In the genomic region with DNA sequence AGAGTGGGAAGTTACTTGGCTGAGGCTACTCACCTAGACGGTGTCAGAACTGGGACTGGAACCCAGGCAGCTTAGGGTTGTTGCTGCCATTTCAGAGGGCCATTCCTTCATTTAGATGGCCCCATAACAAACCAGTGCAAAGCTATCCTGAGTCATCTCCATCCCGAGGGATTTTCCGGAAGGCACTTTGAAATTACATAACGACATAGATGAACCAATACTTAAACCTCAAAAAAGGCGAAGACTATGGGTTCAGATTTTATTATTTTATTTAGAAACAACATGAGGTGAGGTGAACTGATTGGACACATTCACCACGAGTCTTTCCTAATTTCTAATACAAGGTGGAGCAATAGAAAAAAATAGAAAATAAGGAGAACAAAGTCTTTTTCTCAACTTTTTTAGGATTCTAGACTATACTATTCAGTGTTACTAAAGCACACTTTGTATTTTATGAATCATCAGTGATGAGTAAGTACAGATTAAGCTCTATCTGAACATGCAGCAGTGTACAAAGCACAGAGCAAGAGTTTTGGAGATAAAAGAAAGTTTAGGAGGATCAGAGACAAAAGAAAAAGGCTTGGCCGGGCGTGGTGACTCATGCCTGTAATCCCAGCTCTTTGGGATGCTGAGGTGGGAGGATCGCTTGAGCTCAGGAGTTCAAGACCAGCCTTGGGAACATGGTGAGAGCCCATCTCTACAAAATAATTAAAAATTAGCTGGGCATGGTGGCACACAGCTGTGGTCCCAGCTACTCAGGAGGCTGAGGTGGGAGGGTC, we compare ENCODE assay signal across 14 cellular contexts.
A peak's percentile ranks its signal among the peaks of the same experiment; 100 is the strongest.
DNase-seq lines count a peak whose midpoint lies in the region; ATAC-seq, FAIRE-seq and TF ChIP-seq lines count a peak whose summit lies in the region.
"Had no signal": no experiment of that assay in that cellular context is flagged by ENCODE, and none has a peak within 500 bp of the region (broad histone marks: within the 10 kb centered on the region; RNA-seq: fewer than 3 reads in every experiment).

No MANE protein-coding gene starts in this region.

- H3K36me3 Mint-ChIP-seq in astrocyte (ENCODE audit: low read depth, unreplicated experiment), result peaks cover 3% of the 10 kb centered on the region

- peak overlapping the region; percentile 83 for H3K27ac Mint-ChIP-seq in astrocyte (ENCODE audit: unreplicated experiment)
- H3K27ac Mint-ChIP-seq: activated B cell treated with CpG ODN at 0.5 μM for 24 hours; activated naive CD4-positive, alpha-beta T cell treated with anti-CD3 and anti-CD28 coated beads, Interleukin-2, amount 10 ng/mL, durations not matched to agents 7 days and 5 days; CD4-positive, CD25-positive, alpha-beta regulatory T cell had no signal

- FAIRE-seq in A549 (lab: Jason Lieb, UNC) (peak; percentile 32), astrocyte (lab: Jason Lieb, UNC) (no peak)

- no peaks in the 10 kb centered on the region for H3K9me3 Mint-ChIP-seq in astrocyte (ENCODE audit: unreplicated experiment)

- peak; percentile 94 to 99 for ATAC-seq in A549
- ATAC-seq: gastroesophageal sphincter had no signal

- TF ChIP-seq POLR2A in A549 (IDR thresholded peaks at IDR 0.05; ENCODE audit: low read length), result no peak

- no peak overlapping the region for H3K4me3 Mint-ChIP-seq in astrocyte (ENCODE audit: unreplicated experiment)
- H3K4me3 Mint-ChIP-seq: activated B cell treated with CpG ODN at 0.5 μM for 24 hours; activated naive CD4-positive, alpha-beta T cell treated with anti-CD3 and anti-CD28 coated beads, Interleukin-2, amount 10 ng/mL, durations not matched to agents 7 days and 5 days had no signal

- H2AFZ ChIP-seq in astrocyte (ENCODE audit: low read depth, low read length), result no peak overlapping the region

- peaks cover 32% of the 10 kb centered on the region for H3K4me1 Mint-ChIP-seq in astrocyte (ENCODE audit: low read depth, unreplicated experiment)
- H3K4me1 Mint-ChIP-seq: activated B cell treated with CpG ODN at 0.5 μM for 24 hours had no signal

- no peaks in the 10 kb centered on the region for H3K27me3 Mint-ChIP-seq in astrocyte (ENCODE audit: low read depth, unreplicated experiment)
- H3K27me3 Mint-ChIP-seq: activated B cell treated with CpG ODN at 0.5 μM for 24 hours; activated naive CD4-positive, alpha-beta T cell treated with anti-CD3 and anti-CD28 coated beads, Interleukin-2, amount 10 ng/mL, durations not matched to agents 7 days and 5 days had no signal

- H3K4me3 ChIP-seq in A549 (no peak overlapping the region), HFF-Myc (replicated peaks; ENCODE audit: low read depth, low read length) (no peak overlapping the region), astrocyte (ENCODE audit: insufficient read depth, low read depth, low read length) (no peak overlapping the region)
- H3K4me3 ChIP-seq in effector memory CD4-positive, alpha-beta T cell (ENCODE audit: insufficient read depth, low read depth, low read length, poor library complexity, severe bottlenecking), result no peak overlapping the region
- H3K4me3 ChIP-seq: gastroesophageal sphincter, stomach had no signal

- no peak for TF ChIP-seq EP300 in A549 (IDR thresholded peaks at IDR 0.05)

- CTCF ChIA-PET in A549 (lab: Yijun Ruan, JAX), result interaction anchor here (0.6 to 1.5 kb wide), 6 partner anchors 13 to 627 kb away, joined by 3 read pairs; no protein-coding TSS in a partner anchor

- H3K4me1 ChIP-seq in A549 (peaks cover 27% of the 10 kb centered on the region), astrocyte (ENCODE audit: insufficient read depth, low read length) (peaks cover 16% of the 10 kb centered on the region)
- H3K4me1 ChIP-seq in effector memory CD4-positive, alpha-beta T cell (ENCODE audit: control insufficient read depth, insufficient read depth, low read length, poor library complexity, severe bottlenecking), result no peaks in the 10 kb centered on the region

- TF ChIP-seq RAD21 in A549 (conservative IDR thresholded peaks at IDR 0.05 in 1 of 2, IDR thresholded peaks at IDR 0.05 in 1 of 2), result peak; percentile 6 to 29; a peak in 1 of 5 replicates

- POLR2A ChIA-PET in A549 (lab: Yijun Ruan, JAX), result interaction anchor here (0.8 to 1.4 kb wide), 3 partner anchors 22 to 55 kb away, joined by 4 to 5 read pairs (median 5); no protein-coding TSS in a partner anchor

- no peak for TF ChIP-seq CTCF in A549 (IDR thresholded peaks at IDR 0.05)
- no peak for TF ChIP-seq CTCF in HFF-Myc (IDR thresholded peaks at IDR 0.05; ENCODE audit: low read depth, low read length, missing control alignments)
- TF ChIP-seq CTCF in astrocyte (IDR thresholded peaks at IDR 0.05; ENCODE audit: insufficient read depth, low read depth, low read length), result no peak

- peaks cover 54% of the 10 kb centered on the region for H4K20me1 ChIP-seq in astrocyte (ENCODE audit: insufficient read depth, low read length)

- no peaks in the 10 kb centered on the region for H3K27me3 ChIP-seq in astrocyte (ENCODE audit: insufficient read depth, low read length)
- H3K27me3 ChIP-seq in effector memory CD4-positive, alpha-beta T cell (replicated peaks; ENCODE audit: control insufficient read depth, insufficient read depth, low read length, poor library complexity, severe bottlenecking), result no peaks in the 10 kb centered on the region
- H3K27me3 ChIP-seq: gastroesophageal sphincter, stomach had no signal

- WGBS in A549 (ENCODE audit: missing lambda C conversion rate), result 20% methylated on average over 9 of the region's 9 CpGs

- DNase-seq in A549 (ENCODE audit: low read depth in 1 of 2, low spot score in 1 of 2) (peak; percentile 63 to 79), HFF-Myc (ENCODE audit: extremely low read depth, low read depth) (peak; percentile 37), astrocyte (ENCODE audit: low read depth) (peak; percentile 93), iris pigment epithelial cell (ENCODE audit: low read depth) (peak; percentile 90), KBM-7 (no peak)
- DNase-seq in effector memory CD4-positive, alpha-beta T cell, result no peak
- no peak for DNase-seq in stimulated activated CD4-positive, alpha-beta T cell treated with anti-CD3 and anti-CD28 coated beads, Interleukin-1b, Interleukin-23, amount 100 ng/mL, for 48 hours
- no peak for DNase-seq in stimulated activated CD4-positive, alpha-beta T cell treated with anti-CD3 and anti-CD28 coated beads, Interleukin-15, amount 100 ng/mL, for 24 hours
- DNase-seq: activated B cell treated with CpG ODN at 0.5 μM for 24 hours; activated naive CD4-positive, alpha-beta T cell treated with anti-CD3 and anti-CD28 coated beads, Interleukin-2, amount 10 ng/mL, durations not matched to agents 7 days and 5 days; CD4-positive, CD25-positive, alpha-beta regulatory T cell; NCI-H1092 treated with DMSO at 0.1 percent for 48 hours; stomach had no signal

- H3K4me2 ChIP-seq in A549, result peak overlapping the region; percentile 52
- H3K4me2 ChIP-seq in astrocyte (ENCODE audit: low read length), result no peak overlapping the region

- in situ Hi-C loops in KBM-7 (cut with MboI; ENCODE audit: low pct_unique_long_range_greater_than_20kb, low sequenced_read_pairs), result no loop called here

- H3K27ac ChIP-seq in A549 (peak overlapping the region; percentile 49 to 70), astrocyte (ENCODE audit: low read depth, low read length) (peak overlapping the region; percentile 54)
- no peak overlapping the region for H3K27ac ChIP-seq in effector memory CD4-positive, alpha-beta T cell (ENCODE audit: insufficient read depth, low read length, poor library complexity, severe bottlenecking)

- peaks cover 4% of the 10 kb centered on the region; the same call in 1 of the 3 replicates for H3K9me3 ChIP-seq in A549
- H3K9me3 ChIP-seq in astrocyte (ENCODE audit: insufficient read depth, low read depth, low read length), result no peaks in the 10 kb centered on the region
- no peaks in the 10 kb centered on the region for H3K9me3 ChIP-seq in effector memory CD4-positive, alpha-beta T cell (ENCODE audit: control insufficient read depth, low read length)
- H3K9me3 ChIP-seq: gastroesophageal sphincter, stomach had no signal

- peaks cover 71% of the 10 kb centered on the region for H3K79me2 ChIP-seq in astrocyte (ENCODE audit: insufficient read depth, low read length)

- H3K9ac ChIP-seq in astrocyte (ENCODE audit: low read length), result peak overlapping the region; percentile 2

- H3K36me3 ChIP-seq in astrocyte (ENCODE audit: insufficient read depth, low read length), result no peaks in the 10 kb centered on the region
- H3K36me3 ChIP-seq in effector memory CD4-positive, alpha-beta T cell (ENCODE audit: control insufficient read depth, insufficient read depth, low read length), result no peaks in the 10 kb centered on the region

TF ChIP-seq in A549, 52 proteins besides CTCF, POLR2A, EP300 and RAD21:
- TF ChIP-seq FOSL2 (IDR thresholded peaks at IDR 0.05) (peak; percentile 88), FOSL2 (CRISPR knock-in tag; IDR thresholded peaks at IDR 0.05) (peak; percentile 91), SREBF2 (IDR thresholded peaks at IDR 0.05) (no peak), CBX2 (IDR thresholded peaks at IDR 0.05; ENCODE audit: borderline replicate concordance, low read depth) (no peak), SMC3 (IDR thresholded peaks at IDR 0.05) (0 out of 3 replicates have a peak, but pooled peaks have one; percentile 12), GATA3 (IDR thresholded peaks at IDR 0.05; ENCODE audit: borderline replicate concordance) (0 out of 2 replicates have a peak, but pooled peaks have one; percentile 7), ZC3H11A (IDR thresholded peaks at IDR 0.05) (no peak), JUN (IDR thresholded peaks at IDR 0.05) (peak; percentile 34 to 48; a peak in 1 of 5 replicates), JUNB (IDR thresholded peaks at IDR 0.05) (peak; percentile 94), CEBPB (IDR thresholded peaks at IDR 0.05) (peak; percentile 54 to 60; a peak in 3 of 4 replicates)
- TF ChIP-seq, protein P1, sequence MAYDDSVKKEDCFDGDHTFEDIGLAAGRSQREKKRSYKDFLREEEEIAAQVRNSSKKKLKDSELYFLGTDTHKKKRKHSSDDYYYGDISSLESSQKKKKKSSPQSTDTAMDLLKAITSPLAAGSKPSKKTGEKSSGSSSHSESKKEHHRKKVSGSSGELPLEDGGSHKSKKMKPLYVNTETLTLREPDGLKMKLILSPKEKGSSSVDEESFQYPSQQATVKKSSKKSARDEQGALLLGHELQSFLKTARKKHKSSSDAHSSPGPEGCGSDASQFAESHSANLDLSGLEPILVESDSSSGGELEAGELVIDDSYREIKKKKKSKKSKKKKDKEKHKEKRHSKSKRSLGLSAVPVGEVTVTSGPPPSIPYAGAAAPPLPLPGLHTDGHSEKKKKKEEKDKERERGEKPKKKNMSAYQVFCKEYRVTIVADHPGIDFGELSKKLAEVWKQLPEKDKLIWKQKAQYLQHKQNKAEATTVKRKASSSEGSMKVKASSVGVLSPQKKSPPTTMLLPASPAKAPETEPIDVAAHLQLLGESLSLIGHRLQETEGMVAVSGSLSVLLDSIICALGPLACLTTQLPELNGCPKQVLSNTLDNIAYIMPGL (CRISPR knock-in tag; IDR thresholded peaks at IDR 0.05; ENCODE audit: borderline replicate concordance), result no peak
- TF ChIP-seq, protein P2, sequence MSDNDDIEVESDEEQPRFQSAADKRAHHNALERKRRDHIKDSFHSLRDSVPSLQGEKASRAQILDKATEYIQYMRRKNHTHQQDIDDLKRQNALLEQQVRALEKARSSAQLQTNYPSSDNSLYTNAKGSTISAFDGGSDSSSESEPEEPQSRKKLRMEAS (IDR thresholded peaks at IDR 0.05), result peak; percentile 45; the same call in 1 of the 2 replicates

Comparison
In these comparisons a context has a peak if more than half of its experiments do, and no peak if none do; other contexts are left out.
1. DNase-seq: peak in A549 (2 of 2), HFF-Myc (single experiment), astrocyte (single experiment) and iris pigment epithelial cell (single experiment); none in KBM-7 (single experiment), effector memory CD4-positive, alpha-beta T cell (0 of 3), stimulated activated CD4-positive, alpha-beta T cell treated with anti-CD3 and anti-CD28 coated beads, Interleukin-1b, Interleukin-23, amount 100 ng/mL, for 48 hours (single experiment) and stimulated activated CD4-positive, alpha-beta T cell treated with anti-CD3 and anti-CD28 coated beads, Interleukin-15, amount 100 ng/mL, for 24 hours (single experiment).